Comparison of ENCODE assay signal across 24 cellular contexts in genomic region chr2:73503992-73504570, GRCh38.
"Had no signal": no experiment of that assay in that cellular context is flagged by ENCODE, and none has a peak within 500 bp of the region (broad histone marks: within the 10 kb centered on the region; RNA-seq: fewer than 3 reads in every experiment).

No MANE protein-coding gene starts in this region.

- DNase-seq: activated B cell treated with CpG ODN at 0.5 μM for 24 hours; activated CD4-positive, alpha-beta memory T cell treated with anti-CD3 and anti-CD28 coated beads, Interleukin-2, amount 10 ng/mL, durations not matched to agents 7 days and 5 days; activated CD4-positive, alpha-beta T cell treated with anti-CD3 and anti-CD28 coated beads for 4 hours; activated CD8-positive, alpha-beta memory T cell treated with anti-CD3 and anti-CD28 coated beads, Interleukin-2, amount 10 ng/mL, durations not matched to agents 7 days and 5 days; activated naive CD4-positive, alpha-beta T cell; activated naive CD8-positive, alpha-beta T cell treated with anti-CD3 and anti-CD28 coated beads, Interleukin-2, amount 10 ng/mL, durations not matched to agents 7 days and 5 days; amygdala; body of pancreas; central memory CD4-positive, alpha-beta T cell; colonic mucosa; heart right ventricle; kidney glomerular epithelial cell; left ventricle myocardium superior; naive thymus-derived CD8-positive, alpha-beta T cell; right cardiac atrium; small intestine; stimulated activated CD4-positive, alpha-beta T cell treated with anti-CD3 and anti-CD28 coated beads, Interleukin-15, amount 100 ng/mL, for 24 hours; stimulated activated CD4-positive, alpha-beta T cell treated with anti-CD3 and anti-CD28 coated beads, Interleukin-2, amount 100 ng/mL, for 48 hours; T-helper 2 cell had no signal

- H3K27ac ChIP-seq: body of pancreas, colonic mucosa, heart right ventricle, prostate gland, tibial nerve had no signal

- ATAC-seq: activated CD8-positive, alpha-beta memory T cell treated with anti-CD3 and anti-CD28 coated beads, Interleukin-2, amount 10 ng/mL, durations not matched to agents 7 days and 5 days; activated T-helper 17 cell treated with anti-CD3 and anti-CD28 coated beads, Interleukin-2, amount 50 U/mL, for 72 hours; body of pancreas; esophagus mucosa; heart right ventricle; left ventricle myocardium superior; naive thymus-derived CD8-positive, alpha-beta T cell; right cardiac atrium had no signal

- H3K9me3 ChIP-seq: body of pancreas, colonic mucosa, prostate gland had no signal

- H3K36me3 ChIP-seq: colonic mucosa, heart right ventricle, prostate gland, tibial nerve had no signal

- H3K4me3 ChIP-seq: body of pancreas, colonic mucosa, heart right ventricle, prostate gland, tibial nerve had no signal

- FAIRE-seq: small intestine, urothelium cell line had no signal

- H3K27me3 ChIP-seq: body of pancreas, colonic mucosa, heart right ventricle, tibial nerve had no signal

- H3K4me1 ChIP-seq: body of pancreas, colonic mucosa, prostate gland, tibial nerve had no signal
